Comparison of ENCODE assay signal across 16 cellular contexts in the genomic region with DNA sequence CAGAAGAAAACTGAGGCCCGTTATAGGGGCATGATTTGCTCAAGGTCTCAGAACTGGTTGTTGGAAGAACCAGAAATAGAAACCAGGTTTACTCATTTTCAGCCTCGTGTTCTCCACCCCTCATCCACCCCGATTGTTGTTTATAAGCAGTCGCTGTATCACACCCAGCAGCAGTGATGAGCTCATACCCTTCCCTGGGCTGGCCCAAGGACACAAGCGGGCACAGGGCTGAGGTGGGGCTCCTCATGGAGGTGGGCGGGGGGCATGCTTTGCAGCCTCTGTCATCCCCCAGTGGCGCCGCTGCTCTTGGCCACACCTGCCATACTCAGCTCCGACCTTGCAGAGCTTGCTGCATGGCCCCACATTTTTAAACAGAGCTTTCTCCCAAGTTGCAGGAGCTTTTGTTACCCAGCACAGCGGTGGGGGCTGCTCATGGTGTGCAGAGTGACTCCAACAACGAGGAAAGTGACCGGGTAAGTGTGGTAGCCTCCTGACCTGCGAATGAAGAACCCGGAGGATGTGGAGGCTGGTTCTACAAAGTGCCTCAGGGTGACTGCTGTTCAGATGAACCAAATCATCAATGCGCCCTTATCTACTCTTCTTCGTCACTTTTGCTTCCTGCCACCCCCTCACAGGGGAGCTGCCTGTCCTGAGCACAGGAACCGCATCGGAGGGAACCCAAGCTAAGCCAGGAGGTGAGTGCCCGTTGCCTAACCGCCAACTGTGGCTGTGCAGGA.
DNase-seq lines count a peak whose midpoint lies in the region; ATAC-seq lines count a peak whose summit lies in the region.
"Had no signal": no experiment of that assay in that cellular context is flagged by ENCODE, and none has a peak within 500 bp of the region (broad histone marks: within the 10 kb centered on the region; RNA-seq: fewer than 3 reads in every experiment).

No MANE protein-coding gene starts in this region.

- no peaks in the 10 kb centered on the region for H3K36me3 Mint-ChIP-seq in stimulated activated naive CD8-positive, alpha-beta T cell treated with anti-CD3 and anti-CD28 coated beads, Interleukin-15, Interleukin-2, amounts not matched to agents 100 ng/mL and 50 ng/mL, for 24 hours (ENCODE audit: low read depth)

- no peaks in the 10 kb centered on the region for H3K9me3 Mint-ChIP-seq in stimulated activated naive CD8-positive, alpha-beta T cell treated with anti-CD3 and anti-CD28 coated beads, Interleukin-15, Interleukin-2, amounts not matched to agents 100 ng/mL and 50 ng/mL, for 24 hours
- H3K9me3 Mint-ChIP-seq: activated B cell treated with CpG ODN at 0.5 μM for 24 hours had no signal

- peaks cover 15% of the 10 kb centered on the region for H3K27me3 Mint-ChIP-seq in stimulated activated naive CD8-positive, alpha-beta T cell treated with anti-CD3 and anti-CD28 coated beads, Interleukin-15, Interleukin-2, amounts not matched to agents 100 ng/mL and 50 ng/mL, for 24 hours

- ATAC-seq in GM19035 (IDR thresholded peaks at IDR 0.05; ENCODE audit: unreplicated experiment) (no peak), GM19328 (IDR thresholded peaks at IDR 0.05; ENCODE audit: unreplicated experiment) (no peak)

- no peak overlapping the region for H3K4me3 Mint-ChIP-seq in stimulated activated naive CD8-positive, alpha-beta T cell treated with anti-CD3 and anti-CD28 coated beads, Interleukin-15, Interleukin-2, amounts not matched to agents 100 ng/mL and 50 ng/mL, for 24 hours
- H3K4me3 Mint-ChIP-seq: activated B cell treated with CpG ODN at 0.5 μM for 24 hours had no signal

- DNase-seq in activated naive CD4-positive, alpha-beta T cell treated with Interleukin-2 at 50 U/mL for 16 hours = peak; percentile 53
- DNase-seq in activated naive CD4-positive, alpha-beta T cell (lab: John Stamatoyannopoulos, UW) = no peak
- DNase-seq in T-helper 22 cell (ENCODE audit: low read depth) (peak; percentile 32), NCI-H510A treated with DMSO at 0.1 percent for 48 hours (lab: John Stamatoyannopoulos, UW) (no peak)
- DNase-seq in activated effector memory CD4-positive, alpha-beta T cell treated with anti-CD3 and anti-CD28 coated beads, Interleukin-2, amount 50 U/mL, for 16 hours = peak; percentile 81
- DNase-seq: activated B cell treated with CpG ODN at 0.5 μM for 24 hours, amniotic stem cell, erythroblast, glutamatergic neuron, HCEC 1CT, NCI-H2081 treated with DMSO at 0.1 percent for 48 hours, nucleus accumbens, SJCRH30 had no signal

- H3K27ac Mint-ChIP-seq in stimulated activated naive CD8-positive, alpha-beta T cell treated with anti-CD3 and anti-CD28 coated beads, Interleukin-15, Interleukin-2, amounts not matched to agents 100 ng/mL and 50 ng/mL, for 24 hours = peak overlapping the region; percentile 36
- H3K27ac Mint-ChIP-seq: activated B cell treated with CpG ODN at 0.5 μM for 24 hours had no signal

- peaks cover 16% of the 10 kb centered on the region for H3K4me1 Mint-ChIP-seq in stimulated activated naive CD8-positive, alpha-beta T cell treated with anti-CD3 and anti-CD28 coated beads, Interleukin-15, Interleukin-2, amounts not matched to agents 100 ng/mL and 50 ng/mL, for 24 hours (ENCODE audit: low read depth)
- H3K4me1 Mint-ChIP-seq: activated B cell treated with CpG ODN at 0.5 μM for 24 hours had no signal

Comparison
In these comparisons a context has a peak if more than half of its experiments do, and no peak if none do; other contexts are left out.
1. DNase-seq: peak in activated naive CD4-positive, alpha-beta T cell treated with Interleukin-2 at 50 U/mL for 16 hours (single experiment), T-helper 22 cell (single experiment) and activated effector memory CD4-positive, alpha-beta T cell treated with anti-CD3 and anti-CD28 coated beads, Interleukin-2, amount 50 U/mL, for 16 hours (single experiment); none in activated naive CD4-positive, alpha-beta T cell (0 of 4) and NCI-H510A treated with DMSO at 0.1 percent for 48 hours (single experiment).